Comparison of ENCODE assay signal across 8 cellular contexts in genomic region chr3:10983219-10983916, GRCh38. TPM values are rescaled to one million over a fixed set of nuclear protein-coding genes. Genes with fewer than 3 reads are reported as not detected.
A peak's percentile ranks its signal among the peaks of the same experiment; 100 is the strongest.
DNase-seq lines count a peak whose midpoint lies in the region; ATAC-seq and TF ChIP-seq lines count a peak whose summit lies in the region.

No MANE protein-coding gene starts in this region.

- peak; percentile 49 for DNase-seq in ACHN
- peak; percentile 40 for DNase-seq in ELF-1 (ENCODE audit: low read depth, low spot score)
- peak; percentile 17 for DNase-seq in NCI-H1092 (lab: John Stamatoyannopoulos, UW)
- DNase-seq in brain microvascular endothelial cell: peak; percentile 35
- peak; percentile 57 for DNase-seq in kidney glomerular epithelial cell (lab: John Stamatoyannopoulos, UW)
- peak in 1 of 2 donors; percentile 36 for DNase-seq in upper lobe of left lung
- DNase-seq in middle frontal gyrus (ENCODE audit: extremely low spot score, low spot score): no peak
- DNase-seq in foreskin melanocyte: no peak

- in situ Hi-C loops in ACHN (cut with HindIII; ENCODE audit: low pct_ligation_motif_present, low pct_unique_long_range_greater_than_20kb, low sequenced_read_pairs): no loop called here
- in situ Hi-C loops in brain microvascular endothelial cell (cut with HindIII; ENCODE audit: low pct_ligation_motif_present, low sequenced_read_pairs): no loop called here

- peak; percentile 67 to 76 for ATAC-seq in upper lobe of left lung (ENCODE audit: low FRiP score in 2 of 2)

- H3K27me3 ChIP-seq in brain microvascular endothelial cell (replicated peaks) (no peaks in the 10 kb centered on the region), upper lobe of left lung (no peaks in the 10 kb centered on the region)

- TF ChIP-seq POLR2A in upper lobe of left lung (IDR thresholded peaks at IDR 0.05): no peak

- H3K4me3 ChIP-seq in brain microvascular endothelial cell (ENCODE audit: low read depth, low read length) (no peak overlapping the region), upper lobe of left lung (peak overlapping the region in 1 of 4 donors; percentile 9)

- H3K27ac ChIP-seq in brain microvascular endothelial cell (no peak overlapping the region), upper lobe of left lung (peak overlapping the region in 1 of 4 donors; percentile 16)

- H3K4me1 ChIP-seq in upper lobe of left lung: peaks cover 6 to 20% (median 14%) of the 10 kb centered on the region in 4 donors

- no peak for TF ChIP-seq EP300 in upper lobe of left lung (IDR thresholded peaks at IDR 0.05)

- WGBS in upper lobe of left lung, 2 donors: 24 to 30% methylated on average over 7 of the region's 7 CpGs

- H3K9me3 ChIP-seq in upper lobe of left lung: no peaks in the 10 kb centered on the region

- TF ChIP-seq CTCF in brain microvascular endothelial cell (IDR thresholded peaks at IDR 0.05; ENCODE audit: low read depth, low read length, missing control alignments) (peak; percentile 94), upper lobe of left lung (IDR thresholded peaks at IDR 0.05) (peak; percentile 37 to 68 (median 58))

- H3K36me3 ChIP-seq in brain microvascular endothelial cell (replicated peaks) (no peaks in the 10 kb centered on the region), upper lobe of left lung (no peaks in the 10 kb centered on the region)

RNA-seq across cellular contexts. Expression of gene SLC6A1, which starts 9.2 kb away (rescaled TPM):
- total RNA-seq in upper lobe of left lung: 10 to 100 TPM in 1 of 6 donors, 1 to 10 TPM in 1, under 1 TPM in 4; 0.46 to 11.5 (median 0.88) TPM

Comparison
In these comparisons a context has a peak if more than half of its experiments do, and no peak if none do; other contexts are left out.
1. DNase-seq: peak in ACHN (single experiment), ELF-1 (single experiment), NCI-H1092 (single experiment), brain microvascular endothelial cell (single experiment) and kidney glomerular epithelial cell (single experiment); none in middle frontal gyrus (single experiment) and foreskin melanocyte (single experiment).